7 cellular contexts compared by ENCODE assay signal in genomic region chr10:67762567-67762966, GRCh38.
DNase-seq lines count a peak whose midpoint lies in the region; ATAC-seq and TF ChIP-seq lines count a peak whose summit lies in the region.
"Not testable (repeated sequence)": the region's sequence is repeated elsewhere in the genome, so short reads cannot be mapped to it uniquely, and the experiment has no call there.

No MANE protein-coding gene starts in this region.

- H3K9me3 ChIP-seq in CD4-positive, alpha-beta T cell (ENCODE audit: control insufficient read depth, low read length); T-helper 17 cell (ENCODE audit: control insufficient read depth, low read length, poor library complexity, severe bottlenecking); esophagus muscularis mucosa; naive thymus-derived CD4-positive, alpha-beta T cell (ENCODE audit: control insufficient read depth in 2 of 3, low read length in 3 of 3): not testable (repeated sequence)

- POLR2A ChIA-PET in CD4-positive, alpha-beta T cell (lab: Charles Lee) = interaction anchor here (0.6 to 2.4 kb wide), 2 partner anchors 23 to 1657 kb away, joined by 3 to 11 read pairs; no protein-coding TSS in a partner anchor
- POLR2A ChIA-PET in naive thymus-derived CD4-positive, alpha-beta T cell (lab: Charles Lee) = interaction anchor here (0.8 to 1.3 kb wide), 2 partner anchors 21 to 1562 kb away, joined by 3 read pairs; no protein-coding TSS in a partner anchor

- peaks cover 27% of the 10 kb centered on the region for H3K4me1 Mint-ChIP-seq in CD4-positive, alpha-beta T cell (ENCODE audit: low read depth)
- H3K4me1 Mint-ChIP-seq in T-helper 17 cell; activated T-helper 17 cell treated with anti-CD3 and anti-CD28 coated beads, Interleukin-2, amount 50 U/mL, for 72 hours; stimulated activated memory B cell treated with anti-CD40 and anti-IgM and Interleukin-4, amounts not matched to agents 10 μg/mL and 1 μg/mL and 100 μg/mL, for 72 hours: not testable (repeated sequence)
- peaks cover 0 to 37% (median 14%) of the 10 kb centered on the region in 7 donors for H3K4me1 Mint-ChIP-seq in naive thymus-derived CD4-positive, alpha-beta T cell

- not testable (repeated sequence) for TF ChIP-seq POLR2A in esophagus muscularis mucosa (IDR thresholded peaks at IDR 0.05; ENCODE audit: low read depth)

- intact Hi-C loops in CD4-positive, alpha-beta T cell (cut with DNase I, micrococcal nuclease) = loop anchor here (5.0 to 10.0 kb wide), 6 partner anchors 65 to 1872 kb away; partner anchors contain the start of genes HERC4 (in 2 of the 2), CTNNA3 (in 1 of the 2), FAM241B (in 1 of the 2) and SIRT1 (in 1 of the 2)
- intact Hi-C loops in esophagus muscularis mucosa (cut with DNase I) = not testable (repeated sequence)
- intact Hi-C loops in naive thymus-derived CD4-positive, alpha-beta T cell (cut with micrococcal nuclease) = loop anchor here (2.0 to 5.0 kb wide), 5 partner anchors 38 to 1645 kb away; partner anchors contain the start of genes CTNNA3 (in 1 of the 2) and VPS26A (in 1 of the 2)

- WGBS in esophagus muscularis mucosa = 86% methylated on average over 9 of the region's 9 CpGs

- not testable (repeated sequence) for H3K36me3 ChIP-seq in esophagus muscularis mucosa; naive thymus-derived CD4-positive, alpha-beta T cell (ENCODE audit: control insufficient read depth in 2 of 3, insufficient read depth in 3 of 3, low read length in 3 of 3)

- peaks cover 17% of the 10 kb centered on the region for H3K27me3 Mint-ChIP-seq in CD4-positive, alpha-beta T cell
- H3K27me3 Mint-ChIP-seq in T-helper 17 cell; activated T-helper 17 cell treated with anti-CD3 and anti-CD28 coated beads, Interleukin-2, amount 50 U/mL, for 72 hours; stimulated activated memory B cell treated with anti-CD40 and anti-IgM and Interleukin-4, amounts not matched to agents 10 μg/mL and 1 μg/mL and 100 μg/mL, for 72 hours: not testable (repeated sequence)
- H3K27me3 Mint-ChIP-seq in naive thymus-derived CD4-positive, alpha-beta T cell = peaks cover 0 to 21% (median 0%) of the 10 kb centered on the region in 5 donors

- H3K27ac ChIP-seq in CD4-positive, alpha-beta T cell (ENCODE audit: low read depth, low read length); naive thymus-derived CD4-positive, alpha-beta T cell (ENCODE audit: low read depth, low read length): not testable (repeated sequence)
- peak overlapping the region; percentile 86 to 98 (median 94) for H3K27ac ChIP-seq in esophagus muscularis mucosa (replicated peaks in 1 of 4)

- DNase-seq in CD4-positive, alpha-beta T cell; T-helper 17 cell; esophagus muscularis mucosa (ENCODE audit: extremely low spot score); naive thymus-derived CD4-positive, alpha-beta T cell: not testable (repeated sequence)
- DNase-seq in MV-4-11 (lab: John Stamatoyannopoulos, UW) = peak; percentile 48

- not testable (repeated sequence) for TF ChIP-seq EP300 in esophagus muscularis mucosa (IDR thresholded peaks at IDR 0.05)

- H3K9me3 Mint-ChIP-seq in CD4-positive, alpha-beta T cell; activated T-helper 17 cell treated with anti-CD3 and anti-CD28 coated beads, Interleukin-2, amount 50 U/mL, for 72 hours; stimulated activated memory B cell treated with anti-CD40 and anti-IgM and Interleukin-4, amounts not matched to agents 10 μg/mL and 1 μg/mL and 100 μg/mL, for 72 hours: not testable (repeated sequence)
- H3K9me3 Mint-ChIP-seq in naive thymus-derived CD4-positive, alpha-beta T cell = peaks cover 0 to 12% (median 0%) of the 10 kb centered on the region in 11 donors

- CTCF ChIA-PET in CD4-positive, alpha-beta T cell (lab: Charles Lee) = interaction anchor here (1.1 to 2.2 kb wide), 2 partner anchors 17 to 26 kb away, joined by 4 to 10 read pairs; no protein-coding TSS in a partner anchor
- CTCF ChIA-PET in naive thymus-derived CD4-positive, alpha-beta T cell (lab: Charles Lee) = not testable (repeated sequence)

- peaks cover 4 to 11% (median 6%) of the 10 kb centered on the region in 4 donors for H3K4me1 ChIP-seq in esophagus muscularis mucosa
- not testable (repeated sequence) for H3K4me1 ChIP-seq in naive thymus-derived CD4-positive, alpha-beta T cell (ENCODE audit: control insufficient read depth in 2 of 2, insufficient read depth in 2 of 2, low read length in 2 of 2)

- H3K36me3 Mint-ChIP-seq in CD4-positive, alpha-beta T cell (ENCODE audit: low read depth) = peaks cover 17% of the 10 kb centered on the region
- H3K36me3 Mint-ChIP-seq in T-helper 17 cell (ENCODE audit: low read depth); naive thymus-derived CD4-positive, alpha-beta T cell; stimulated activated memory B cell treated with anti-CD40 and anti-IgM and Interleukin-4, amounts not matched to agents 10 μg/mL and 1 μg/mL and 100 μg/mL, for 72 hours: not testable (repeated sequence)
- peaks cover 18% of the 10 kb centered on the region for H3K36me3 Mint-ChIP-seq in activated T-helper 17 cell treated with anti-CD3 and anti-CD28 coated beads, Interleukin-2, amount 50 U/mL, for 72 hours (ENCODE audit: low read depth)

- peak overlapping the region; percentile 100 for H3K27ac Mint-ChIP-seq in CD4-positive, alpha-beta T cell
- peak overlapping the region; percentile 99 for H3K27ac Mint-ChIP-seq in T-helper 17 cell
- H3K27ac Mint-ChIP-seq in activated T-helper 17 cell treated with anti-CD3 and anti-CD28 coated beads, Interleukin-2, amount 50 U/mL, for 72 hours = peak overlapping the region; percentile 100
- peak overlapping the region in 7 of 9 donors; percentile 33 to 100 (median 95) for H3K27ac Mint-ChIP-seq in naive thymus-derived CD4-positive, alpha-beta T cell
- peak overlapping the region; percentile 92 for H3K27ac Mint-ChIP-seq in stimulated activated memory B cell treated with anti-CD40 and anti-IgM and Interleukin-4, amounts not matched to agents 10 μg/mL and 1 μg/mL and 100 μg/mL, for 72 hours

- ATAC-seq in CD4-positive, alpha-beta T cell (ENCODE audit: poor library complexity); T-helper 17 cell; activated T-helper 17 cell treated with anti-CD3 and anti-CD28 coated beads, Interleukin-2, amount 50 U/mL, for 72 hours (replicated peaks); naive thymus-derived CD4-positive, alpha-beta T cell; stimulated activated memory B cell treated with anti-CD40 and anti-IgM and Interleukin-4, amounts not matched to agents 10 μg/mL and 1 μg/mL and 100 μg/mL, for 72 hours: not testable (repeated sequence)

- H3K4me3 Mint-ChIP-seq in CD4-positive, alpha-beta T cell = peak overlapping the region; percentile 95
- H3K4me3 Mint-ChIP-seq in T-helper 17 cell; stimulated activated memory B cell treated with anti-CD40 and anti-IgM and Interleukin-4, amounts not matched to agents 10 μg/mL and 1 μg/mL and 100 μg/mL, for 72 hours: not testable (repeated sequence)
- peak overlapping the region; percentile 94 for H3K4me3 Mint-ChIP-seq in activated T-helper 17 cell treated with anti-CD3 and anti-CD28 coated beads, Interleukin-2, amount 50 U/mL, for 72 hours
- H3K4me3 Mint-ChIP-seq in naive thymus-derived CD4-positive, alpha-beta T cell = peak overlapping the region in 1 of 10 donors; percentile 49

- TF ChIP-seq CTCF in CD4-positive, alpha-beta T cell (IDR thresholded peaks at IDR 0.05); esophagus muscularis mucosa (IDR thresholded peaks at IDR 0.05): not testable (repeated sequence)

- H3K27me3 ChIP-seq in CD4-positive, alpha-beta T cell (ENCODE audit: control insufficient read depth, insufficient read depth, low read length); esophagus muscularis mucosa; naive thymus-derived CD4-positive, alpha-beta T cell (ENCODE audit: control insufficient read depth in 2 of 2, insufficient read depth in 2 of 2, low read length in 2 of 2): not testable (repeated sequence)

- not testable (repeated sequence) for H3K4me3 ChIP-seq in esophagus muscularis mucosa; naive thymus-derived CD4-positive, alpha-beta T cell (ENCODE audit: low read length)
